Comparison of ENCODE assay signal across 9 cellular contexts in the genomic region with DNA sequence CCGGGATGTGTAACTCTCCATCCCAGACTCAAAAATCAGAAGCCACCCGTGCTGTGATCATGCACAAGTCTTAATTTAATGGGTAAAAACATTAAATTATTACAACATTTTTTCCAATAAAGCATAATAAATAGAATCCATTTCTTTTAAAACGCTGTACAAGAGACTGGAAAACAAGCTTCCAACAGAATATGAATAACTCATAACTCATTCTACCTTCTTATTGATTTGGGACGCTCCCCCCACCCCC. TPM values are rescaled to one million over a fixed set of nuclear protein-coding genes. Genes with fewer than 3 reads are reported as not detected.
DNase-seq lines count a peak whose midpoint lies in the region; ATAC-seq, FAIRE-seq and TF ChIP-seq lines count a peak whose summit lies in the region.
"Had no signal": no experiment of that assay in that cellular context is flagged by ENCODE, and none has a peak within 500 bp of the region (broad histone marks: within the 10 kb centered on the region; RNA-seq: fewer than 3 reads in every experiment).

No MANE protein-coding gene starts in this region.

- no peak for TF ChIP-seq RAD21 in SK-N-SH (IDR thresholded peaks at IDR 0.05; ENCODE audit: low read length)

- TF ChIP-seq CTCF in SK-N-SH (IDR thresholded peaks at IDR 0.05) = no peak
- TF ChIP-seq CTCF in kidney (IDR thresholded peaks at IDR 0.05; ENCODE audit: borderline replicate concordance, extremely low read depth, insufficient read depth) = no peak

- peaks cover 13% of the 10 kb centered on the region for H3F3A ChIP-seq in SK-N-SH (replicated peaks; ENCODE audit: insufficient read depth)

- H3K36me3 ChIP-seq in SK-N-SH (replicated peaks in 1 of 2; ENCODE audit: control insufficient read depth in 1 of 2, insufficient read depth in 2 of 2, low read length in 1 of 2) (no peaks in the 10 kb centered on the region), kidney (ENCODE audit: control insufficient read depth in 1 of 2, insufficient read depth in 2 of 2, low read length in 2 of 2) (no peaks in the 10 kb centered on the region)

- CTCF ChIA-PET in SK-N-SH (lab: Yijun Ruan, JAX) = interaction anchor here (0.7 to 2.6 kb wide), 7 partner anchors 15 to 133 kb away, joined by 3 to 10 read pairs (median 6); no protein-coding TSS in a partner anchor

- H3K4me3 Mint-ChIP-seq in activated naive CD8-positive, alpha-beta T cell treated with anti-CD3 and anti-CD28 coated beads, Interleukin-2, amount 50 U/mL, for 24 hours = peak overlapping the region; percentile 98

- H3K27ac Mint-ChIP-seq in activated naive CD8-positive, alpha-beta T cell treated with anti-CD3 and anti-CD28 coated beads, Interleukin-2, amount 50 U/mL, for 24 hours = peak overlapping the region; percentile 100

- no peaks in the 10 kb centered on the region for H3K9me2 ChIP-seq in SK-N-SH

- peak overlapping the region; percentile 70; the same call in 1 of the 2 replicates for H2AFZ ChIP-seq in SK-N-SH (ENCODE audit: low read depth)

- H3K27me3 Mint-ChIP-seq in activated naive CD8-positive, alpha-beta T cell treated with anti-CD3 and anti-CD28 coated beads, Interleukin-2, amount 50 U/mL, for 24 hours = no peaks in the 10 kb centered on the region

- H3K4me3 ChIP-seq in SK-N-SH (ENCODE audit: low read depth in 2 of 2, low read length in 1 of 2) = peak overlapping the region; percentile 72 to 77
- peak overlapping the region; percentile 56 to 58 for H3K4me3 ChIP-seq in kidney (ENCODE audit: low read length in 2 of 2)

- no peak for TF ChIP-seq EP300 in SK-N-SH (IDR thresholded peaks at IDR 0.05; ENCODE audit: borderline replicate concordance in 1 of 2, low read depth in 1 of 2, low read length in 1 of 2)

- H3K27ac ChIP-seq in SK-N-SH (ENCODE audit: low read depth in 2 of 2, low read length in 1 of 2) (peak overlapping the region; percentile 43 to 70; a peak in 3 of 4 replicates), kidney (ENCODE audit: low read depth in 2 of 2, low read length in 2 of 2) (peak overlapping the region; percentile 34 to 79), substantia nigra (ENCODE audit: low read depth, low read length, poor library complexity, severe bottlenecking) (peak overlapping the region; percentile 93)

- peak overlapping the region; percentile 94 for H3K4me2 ChIP-seq in SK-N-SH

- no peak for FAIRE-seq in kidney (lab: Jason Lieb, UNC)
- FAIRE-seq: A204.1 had no signal

- H3K36me3 Mint-ChIP-seq in activated naive CD8-positive, alpha-beta T cell treated with anti-CD3 and anti-CD28 coated beads, Interleukin-2, amount 50 U/mL, for 24 hours (ENCODE audit: low read depth) = peaks cover 31% of the 10 kb centered on the region

- WGBS in SK-N-SH (ENCODE audit: low lambda C conversion rate) = 21% methylated on average over 4 of the region's 4 CpGs

- H3K9ac ChIP-seq in SK-N-SH (peak overlapping the region; percentile 56; the same call in 1 of the 2 replicates), kidney (ENCODE audit: low read length in 2 of 2) (peak overlapping the region; percentile 15 to 61)

- no peak for DNase-seq in SK-N-SH
- no peak for DNase-seq in activated naive CD8-positive, alpha-beta T cell treated with anti-CD3 and anti-CD28 coated beads, Interleukin-2, amount 50 U/mL, for 24 hours
- DNase-seq in kidney = no peak
- DNase-seq in substantia nigra (lab: John Stamatoyannopoulos, UW) = no peak
- no peak for DNase-seq in NCI-H187 (lab: John Stamatoyannopoulos, UW)
- DNase-seq in NCI-H446 treated with DMSO at 0.1 percent for 48 hours (lab: John Stamatoyannopoulos, UW) = no peak
- no peak for DNase-seq in middle frontal gyrus (ENCODE audit: extremely low spot score, low spot score)

- POLR2A ChIA-PET in SK-N-SH (lab: Yijun Ruan, JAX) = interaction anchor here (0.7 to 0.8 kb wide), 2 partner anchors 13 to 23 kb away, joined by 3 read pairs; no protein-coding TSS in a partner anchor

- peaks cover 46% of the 10 kb centered on the region for H3K4me1 Mint-ChIP-seq in activated naive CD8-positive, alpha-beta T cell treated with anti-CD3 and anti-CD28 coated beads, Interleukin-2, amount 50 U/mL, for 24 hours

- no peaks in the 10 kb centered on the region for H3K9me3 Mint-ChIP-seq in activated naive CD8-positive, alpha-beta T cell treated with anti-CD3 and anti-CD28 coated beads, Interleukin-2, amount 50 U/mL, for 24 hours

- peaks cover 8 to 30% of the 10 kb centered on the region in 2 experiments; a peak in 3 of 4 replicates for H3K4me1 ChIP-seq in SK-N-SH (ENCODE audit: control insufficient read depth in 1 of 2, insufficient read depth in 2 of 2, low read depth in 1 of 2, low read length in 1 of 2)
- H3K4me1 ChIP-seq in kidney (ENCODE audit: control insufficient read depth in 1 of 2, insufficient read depth in 1 of 2, low read depth in 1 of 2, low read length in 2 of 2) = peaks cover 14 to 18% of the 10 kb centered on the region in 2 donors

- H4K20me1 ChIP-seq in SK-N-SH (ENCODE audit: insufficient read depth) = no peaks in the 10 kb centered on the region

- no peak for ATAC-seq in SK-N-SH treated with all-trans-retinoic acid at 6 μM for 48 hours
- no peak for ATAC-seq in activated naive CD8-positive, alpha-beta T cell treated with anti-CD3 and anti-CD28 coated beads, Interleukin-2, amount 50 U/mL, for 24 hours

- intact Hi-C loops in kidney (cut with DNase I) = no loop called here

- H3K27me3 ChIP-seq in SK-N-SH (ENCODE audit: insufficient read depth) = no peaks in the 10 kb centered on the region

- H3K9me3 ChIP-seq in SK-N-SH = no peaks in the 10 kb centered on the region
- H3K9me3 ChIP-seq in kidney (ENCODE audit: control insufficient read depth in 1 of 2, low read length in 2 of 2) = no peaks in the 10 kb centered on the region

- H3K79me2 ChIP-seq in SK-N-SH (ENCODE audit: insufficient read depth) = peaks cover 37% of the 10 kb centered on the region

TF ChIP-seq in SK-N-SH, 30 proteins besides CTCF, POLR2A, EP300 and RAD21:
- TF ChIP-seq TEAD4 (IDR thresholded peaks at IDR 0.05; ENCODE audit: borderline replicate concordance, insufficient read depth) = no peak
- no peak for TF ChIP-seq FOXJ3 (CRISPR knock-in tag; IDR thresholded peaks at IDR 0.05)
- no peak for TF ChIP-seq FOXM1 (IDR thresholded peaks at IDR 0.05; ENCODE audit: low read depth)
- TF ChIP-seq, protein P1, sequence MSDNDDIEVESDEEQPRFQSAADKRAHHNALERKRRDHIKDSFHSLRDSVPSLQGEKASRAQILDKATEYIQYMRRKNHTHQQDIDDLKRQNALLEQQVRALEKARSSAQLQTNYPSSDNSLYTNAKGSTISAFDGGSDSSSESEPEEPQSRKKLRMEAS (IDR thresholded peaks at IDR 0.05; ENCODE audit: low read depth) = no peak
- no peak for TF ChIP-seq MXI1 (IDR thresholded peaks at IDR 0.05; ENCODE audit: low read depth, low read length)

TF ChIP-seq in SK-N-SH treated with all-trans-retinoic acid at 6 μM for 48 hours, 23 proteins besides CTCF, POLR2A, EP300 and RAD21 (continues in another document):
- TF ChIP-seq OSR1 (CRISPR knock-in tag; IDR thresholded peaks at IDR 0.05) (no peak), ESRRG (CRISPR knock-in tag; IDR thresholded peaks at IDR 0.05) (no peak), PPARA (CRISPR knock-in tag; IDR thresholded peaks at IDR 0.05; ENCODE audit: borderline replicate concordance) (no peak), ISL1 (CRISPR knock-in tag; IDR thresholded peaks at IDR 0.05) (no peak), TCF4 (CRISPR knock-in tag; IDR thresholded peaks at IDR 0.05; ENCODE audit: borderline replicate concordance) (no peak), CSDC2 (CRISPR knock-in tag; IDR thresholded peaks at IDR 0.05) (no peak), ZC3H10 (CRISPR knock-in tag; IDR thresholded peaks at IDR 0.05) (no peak), ZNF8 (CRISPR knock-in tag; IDR thresholded peaks at IDR 0.05) (no peak)
- TF ChIP-seq, protein P2, sequence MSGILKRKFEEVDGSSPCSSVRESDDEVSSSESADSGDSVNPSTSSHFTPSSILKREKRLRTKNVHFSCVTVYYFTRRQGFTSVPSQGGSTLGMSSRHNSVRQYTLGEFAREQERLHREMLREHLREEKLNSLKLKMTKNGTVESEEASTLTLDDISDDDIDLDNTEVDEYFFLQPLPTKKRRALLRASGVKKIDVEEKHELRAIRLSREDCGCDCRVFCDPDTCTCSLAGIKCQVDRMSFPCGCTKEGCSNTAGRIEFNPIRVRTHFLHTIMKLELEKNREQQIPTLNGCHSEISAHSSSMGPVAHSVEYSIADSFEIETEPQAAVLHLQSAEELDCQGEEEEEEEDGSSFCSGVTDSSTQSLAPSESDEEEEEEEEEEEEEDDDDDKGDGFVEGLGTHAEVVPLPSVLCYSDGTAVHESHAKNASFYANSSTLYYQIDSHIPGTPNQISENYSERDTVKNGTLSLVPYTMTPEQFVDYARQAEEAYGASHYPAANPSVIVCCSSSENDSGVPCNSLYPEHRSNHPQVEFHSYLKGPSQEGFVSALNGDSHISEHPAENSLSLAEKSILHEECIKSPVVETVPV (CRISPR knock-in tag; IDR thresholded peaks at IDR 0.05) = no peak

RNA-seq across cellular contexts. Expression of a gene that starts 0.5 kb away (rescaled TPM):
- polyA plus RNA-seq in SK-N-SH (2012; rRNA removed) = 23.3 and 26.7 TPM in 2 replicates
- 17.4 and 23.7 TPM in 2 replicates for polyA plus RNA-seq in SK-N-SH (2012; cell fraction: cytosol; rRNA removed)
- 58.1 and 74.0 TPM in 2 replicates for polyA plus RNA-seq in SK-N-SH (2012; cell fraction: nucleus; rRNA removed)
- total RNA-seq in kidney = 29.4 TPM
- 13.9 TPM for polyA plus RNA-seq in kidney (ENCODE audit: insufficient read depth, low read depth, low replicate concordance)

RNA-seq across cellular contexts. Expression of a gene that starts 2.4 kb away (rescaled TPM):
- 13.1 and 14.9 TPM in 2 replicates for polyA plus RNA-seq in SK-N-SH (2012; rRNA removed)
- polyA plus RNA-seq in SK-N-SH (2012; cell fraction: cytosol; rRNA removed) = 11.6 and 16.2 TPM in 2 replicates
- 5.4 and 5.7 TPM in 2 replicates for polyA plus RNA-seq in SK-N-SH (2012; cell fraction: nucleus; rRNA removed)
- total RNA-seq in kidney = 8.8 TPM
- 14.7 TPM for polyA plus RNA-seq in kidney (ENCODE audit: insufficient read depth, low read depth, low replicate concordance)

RNA-seq across cellular contexts. Expression of a gene that starts 20.8 kb away (rescaled TPM):
- 0.05 and 0.30 TPM in 2 replicates for polyA plus RNA-seq in SK-N-SH (2012; rRNA removed)
- polyA plus RNA-seq in SK-N-SH (2012; cell fraction: cytosol; rRNA removed) = 0.21 and 0.42 TPM in 2 replicates
- 0.06 and 0.48 TPM in 2 replicates for polyA plus RNA-seq in SK-N-SH (2012; cell fraction: nucleus; rRNA removed)
- 74.1 TPM for total RNA-seq in kidney
- polyA plus RNA-seq in kidney (ENCODE audit: insufficient read depth, low read depth, low replicate concordance) = 232 TPM

RNA-seq across cellular contexts. Expression of a gene that starts 22.6 kb away (rescaled TPM):
- polyA plus RNA-seq in SK-N-SH (2012; rRNA removed) (19.7 and 22.6 TPM in 2 replicates), kidney (ENCODE audit: insufficient read depth, low read depth, low replicate concordance) (91.7 TPM)
- 8.8 and 15.2 TPM in 2 replicates for polyA plus RNA-seq in SK-N-SH (2012; cell fraction: cytosol; rRNA removed)
- 65.8 and 70.8 TPM in 2 replicates for polyA plus RNA-seq in SK-N-SH (2012; cell fraction: nucleus; rRNA removed)
- total RNA-seq in kidney = 32.7 TPM

RNA-seq across cellular contexts. Expression of a gene that starts 49.1 kb away (rescaled TPM):
- polyA plus RNA-seq in SK-N-SH (2012; rRNA removed) (0.32 and 0.36 TPM in 2 replicates), kidney (ENCODE audit: insufficient read depth, low read depth, low replicate concordance) (0.84 TPM)
- polyA plus RNA-seq in SK-N-SH (2012; cell fraction: cytosol; rRNA removed) = 0.36 and 0.39 TPM in 2 replicates
- 0.21 and 0.24 TPM in 2 replicates for polyA plus RNA-seq in SK-N-SH (2012; cell fraction: nucleus; rRNA removed)
- total RNA-seq in kidney = 0.69 TPM

Comparison
In these comparisons a context has a peak if more than half of its experiments do, and no peak if none do; other contexts are left out.
1. RNA of a gene that starts 20.8 kb away (polyA plus RNA-seq): 232 TPM in kidney (single experiment); 0.05 to 0.48 TPM in SK-N-SH; every median in the first group is over 100 times any median in the second.
2. Peak in every context shown above with its lines, with median percentiles within 50 percentile points of each other: H3K27ac ChIP-seq.